In the genomic region with DNA sequence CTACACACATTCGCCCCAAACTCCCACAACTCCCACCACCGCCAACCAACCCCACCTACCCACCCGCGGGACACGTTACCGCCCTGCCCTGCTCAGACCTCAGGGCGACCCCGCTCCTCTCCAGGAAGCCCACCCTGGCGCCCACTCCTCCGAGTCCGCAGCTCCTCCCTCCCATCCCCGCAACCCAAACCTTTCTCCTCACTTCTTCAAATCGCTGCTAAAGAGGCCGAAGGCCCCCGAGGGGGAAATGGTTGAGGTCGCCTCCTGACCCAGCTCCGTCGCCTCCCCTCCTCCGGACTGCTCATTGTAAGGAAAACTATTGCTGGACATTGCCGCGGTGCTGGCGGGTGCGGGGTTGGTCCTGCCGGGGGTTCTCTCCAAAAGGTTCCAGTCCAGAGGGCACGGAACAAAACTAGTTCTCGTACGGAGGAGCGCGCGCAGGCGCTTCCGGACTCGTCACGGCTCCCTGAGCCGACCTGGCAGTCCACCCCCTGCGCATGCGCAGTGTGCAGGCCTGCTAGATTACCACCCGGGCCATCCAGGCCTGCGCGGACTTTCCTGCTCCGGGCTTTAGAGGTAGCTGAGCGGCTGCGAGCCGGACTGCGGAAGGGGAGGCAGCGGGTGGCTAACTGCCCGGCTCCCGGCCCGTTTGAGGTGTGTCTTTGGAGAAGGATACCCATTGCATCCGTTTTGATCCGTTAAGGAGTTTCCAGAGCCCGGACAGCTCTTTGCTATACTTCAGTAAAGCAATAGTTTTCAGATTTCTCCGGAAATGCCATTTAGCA, we compare ENCODE assay signal across 1 cellular context.
A peak's percentile ranks its signal among the peaks of the same experiment; 100 is the strongest.
TF ChIP-seq lines count a peak whose summit lies in the region.

A gene with protein sequence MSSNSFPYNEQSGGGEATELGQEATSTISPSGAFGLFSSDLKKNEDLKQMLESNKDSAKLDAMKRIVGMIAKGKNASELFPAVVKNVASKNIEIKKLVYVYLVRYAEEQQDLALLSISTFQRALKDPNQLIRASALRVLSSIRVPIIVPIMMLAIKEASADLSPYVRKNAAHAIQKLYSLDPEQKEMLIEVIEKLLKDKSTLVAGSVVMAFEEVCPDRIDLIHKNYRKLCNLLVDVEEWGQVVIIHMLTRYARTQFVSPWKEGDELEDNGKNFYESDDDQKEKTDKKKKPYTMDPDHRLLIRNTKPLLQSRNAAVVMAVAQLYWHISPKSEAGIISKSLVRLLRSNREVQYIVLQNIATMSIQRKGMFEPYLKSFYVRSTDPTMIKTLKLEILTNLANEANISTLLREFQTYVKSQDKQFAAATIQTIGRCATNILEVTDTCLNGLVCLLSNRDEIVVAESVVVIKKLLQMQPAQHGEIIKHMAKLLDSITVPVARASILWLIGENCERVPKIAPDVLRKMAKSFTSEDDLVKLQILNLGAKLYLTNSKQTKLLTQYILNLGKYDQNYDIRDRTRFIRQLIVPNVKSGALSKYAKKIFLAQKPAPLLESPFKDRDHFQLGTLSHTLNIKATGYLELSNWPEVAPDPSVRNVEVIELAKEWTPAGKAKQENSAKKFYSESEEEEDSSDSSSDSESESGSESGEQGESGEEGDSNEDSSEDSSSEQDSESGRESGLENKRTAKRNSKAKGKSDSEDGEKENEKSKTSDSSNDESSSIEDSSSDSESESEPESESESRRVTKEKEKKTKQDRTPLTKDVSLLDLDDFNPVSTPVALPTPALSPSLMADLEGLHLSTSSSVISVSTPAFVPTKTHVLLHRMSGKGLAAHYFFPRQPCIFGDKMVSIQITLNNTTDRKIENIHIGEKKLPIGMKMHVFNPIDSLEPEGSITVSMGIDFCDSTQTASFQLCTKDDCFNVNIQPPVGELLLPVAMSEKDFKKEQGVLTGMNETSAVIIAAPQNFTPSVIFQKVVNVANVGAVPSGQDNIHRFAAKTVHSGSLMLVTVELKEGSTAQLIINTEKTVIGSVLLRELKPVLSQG (minus strand): TSS at position 449 of the 785 bp plus-strand sequence. CDS start 119 bp downstream, at position 330.

TF ChIP-seq in liver, 16 proteins besides CTCF, POLR2A, EP300 and RAD21 (continued from another document):
- TF ChIP-seq, protein P1, sequence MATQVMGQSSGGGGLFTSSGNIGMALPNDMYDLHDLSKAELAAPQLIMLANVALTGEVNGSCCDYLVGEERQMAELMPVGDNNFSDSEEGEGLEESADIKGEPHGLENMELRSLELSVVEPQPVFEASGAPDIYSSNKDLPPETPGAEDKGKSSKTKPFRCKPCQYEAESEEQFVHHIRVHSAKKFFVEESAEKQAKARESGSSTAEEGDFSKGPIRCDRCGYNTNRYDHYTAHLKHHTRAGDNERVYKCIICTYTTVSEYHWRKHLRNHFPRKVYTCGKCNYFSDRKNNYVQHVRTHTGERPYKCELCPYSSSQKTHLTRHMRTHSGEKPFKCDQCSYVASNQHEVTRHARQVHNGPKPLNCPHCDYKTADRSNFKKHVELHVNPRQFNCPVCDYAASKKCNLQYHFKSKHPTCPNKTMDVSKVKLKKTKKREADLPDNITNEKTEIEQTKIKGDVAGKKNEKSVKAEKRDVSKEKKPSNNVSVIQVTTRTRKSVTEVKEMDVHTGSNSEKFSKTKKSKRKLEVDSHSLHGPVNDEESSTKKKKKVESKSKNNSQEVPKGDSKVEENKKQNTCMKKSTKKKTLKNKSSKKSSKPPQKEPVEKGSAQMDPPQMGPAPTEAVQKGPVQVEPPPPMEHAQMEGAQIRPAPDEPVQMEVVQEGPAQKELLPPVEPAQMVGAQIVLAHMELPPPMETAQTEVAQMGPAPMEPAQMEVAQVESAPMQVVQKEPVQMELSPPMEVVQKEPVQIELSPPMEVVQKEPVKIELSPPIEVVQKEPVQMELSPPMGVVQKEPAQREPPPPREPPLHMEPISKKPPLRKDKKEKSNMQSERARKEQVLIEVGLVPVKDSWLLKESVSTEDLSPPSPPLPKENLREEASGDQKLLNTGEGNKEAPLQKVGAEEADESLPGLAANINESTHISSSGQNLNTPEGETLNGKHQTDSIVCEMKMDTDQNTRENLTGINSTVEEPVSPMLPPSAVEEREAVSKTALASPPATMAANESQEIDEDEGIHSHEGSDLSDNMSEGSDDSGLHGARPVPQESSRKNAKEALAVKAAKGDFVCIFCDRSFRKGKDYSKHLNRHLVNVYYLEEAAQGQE (IDR thresholded peaks at IDR 0.05) = peak; percentile 52
- TF ChIP-seq GABPA (IDR thresholded peaks at IDR 0.05 in 1 of 2, conservative IDR thresholded peaks at IDR 0.05 in 1 of 2) = peak; percentile 30 to 88
- TF ChIP-seq FOXA1 (IDR thresholded peaks at IDR 0.05) = peak; percentile 65
- peak in 1 of 2 donors; percentile 40 for TF ChIP-seq JUND (IDR thresholded peaks at IDR 0.05)
- TF ChIP-seq HNF4A (conservative IDR thresholded peaks at IDR 0.05) = peak; percentile 61 to 65
- TF ChIP-seq, protein P2, sequence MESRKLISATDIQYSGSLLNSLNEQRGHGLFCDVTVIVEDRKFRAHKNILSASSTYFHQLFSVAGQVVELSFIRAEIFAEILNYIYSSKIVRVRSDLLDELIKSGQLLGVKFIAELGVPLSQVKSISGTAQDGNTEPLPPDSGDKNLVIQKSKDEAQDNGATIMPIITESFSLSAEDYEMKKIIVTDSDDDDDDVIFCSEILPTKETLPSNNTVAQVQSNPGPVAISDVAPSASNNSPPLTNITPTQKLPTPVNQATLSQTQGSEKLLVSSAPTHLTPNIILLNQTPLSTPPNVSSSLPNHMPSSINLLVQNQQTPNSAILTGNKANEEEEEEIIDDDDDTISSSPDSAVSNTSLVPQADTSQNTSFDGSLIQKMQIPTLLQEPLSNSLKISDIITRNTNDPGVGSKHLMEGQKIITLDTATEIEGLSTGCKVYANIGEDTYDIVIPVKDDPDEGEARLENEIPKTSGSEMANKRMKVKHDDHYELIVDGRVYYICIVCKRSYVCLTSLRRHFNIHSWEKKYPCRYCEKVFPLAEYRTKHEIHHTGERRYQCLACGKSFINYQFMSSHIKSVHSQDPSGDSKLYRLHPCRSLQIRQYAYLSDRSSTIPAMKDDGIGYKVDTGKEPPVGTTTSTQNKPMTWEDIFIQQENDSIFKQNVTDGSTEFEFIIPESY (IDR thresholded peaks at IDR 0.05) = peak; percentile 82
- peak; percentile 48 for TF ChIP-seq NR2F2 (IDR thresholded peaks at IDR 0.05)
- TF ChIP-seq SP1 (IDR thresholded peaks at IDR 0.05) = peak; percentile 83
- peak; percentile 68 for TF ChIP-seq TAF1 (conservative IDR thresholded peaks at IDR 0.05)
- peak; percentile 37 for TF ChIP-seq FOXA2 (IDR thresholded peaks at IDR 0.05)
- TF ChIP-seq, protein P3, sequence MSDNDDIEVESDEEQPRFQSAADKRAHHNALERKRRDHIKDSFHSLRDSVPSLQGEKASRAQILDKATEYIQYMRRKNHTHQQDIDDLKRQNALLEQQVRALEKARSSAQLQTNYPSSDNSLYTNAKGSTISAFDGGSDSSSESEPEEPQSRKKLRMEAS (IDR thresholded peaks at IDR 0.05) = peak; percentile 69
- TF ChIP-seq, protein P4, sequence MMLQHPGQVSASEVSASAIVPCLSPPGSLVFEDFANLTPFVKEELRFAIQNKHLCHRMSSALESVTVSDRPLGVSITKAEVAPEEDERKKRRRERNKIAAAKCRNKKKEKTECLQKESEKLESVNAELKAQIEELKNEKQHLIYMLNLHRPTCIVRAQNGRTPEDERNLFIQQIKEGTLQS (IDR thresholded peaks at IDR 0.05) = peak; percentile 43
- TF ChIP-seq RXRA (IDR thresholded peaks at IDR 0.05) = peak; percentile 42 to 61
- TF ChIP-seq HNF4G (IDR thresholded peaks at IDR 0.05) = no peak
